In the genomic region with DNA sequence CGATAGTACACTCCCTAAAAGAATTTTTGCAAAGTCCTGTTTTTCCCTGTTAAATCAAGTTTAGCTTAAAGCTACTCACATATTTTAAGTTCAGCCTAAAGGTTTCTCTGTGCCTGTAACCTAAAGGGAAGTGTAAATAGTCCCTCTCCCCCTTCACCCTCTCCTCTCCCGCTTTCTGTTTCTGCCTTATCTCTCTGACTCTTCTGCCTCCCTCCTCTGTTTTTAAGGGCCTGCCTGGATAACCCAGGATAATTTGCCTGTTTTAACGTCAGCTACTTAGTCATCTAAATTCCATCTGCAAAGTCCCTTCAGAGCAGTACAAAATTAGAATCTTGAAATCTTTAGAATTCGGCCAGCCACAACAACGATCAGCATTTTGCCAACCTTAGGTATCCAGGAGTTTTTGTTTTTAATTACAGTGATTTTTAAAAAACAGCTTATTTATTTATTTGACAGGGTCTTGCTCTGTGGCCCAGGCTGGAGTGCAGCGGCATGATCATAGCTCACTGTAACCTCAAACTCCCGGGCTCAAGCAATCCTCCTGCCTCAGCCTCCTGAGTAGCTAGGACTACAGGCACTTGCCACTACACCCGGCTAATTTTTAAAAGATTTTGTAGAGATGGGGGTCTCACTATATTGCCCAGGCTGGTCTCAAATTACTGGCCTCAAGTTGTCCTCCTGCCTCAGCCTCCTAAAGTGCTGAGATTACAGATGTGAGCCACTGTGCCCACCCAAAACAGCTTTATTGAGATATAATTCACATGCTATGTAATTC, we compare ENCODE assay signal across 8 cellular contexts.
DNase-seq lines count a peak whose midpoint lies in the region; ATAC-seq and TF ChIP-seq lines count a peak whose summit lies in the region.

No MANE protein-coding gene starts in this region.

- peaks cover 20% of the 10 kb centered on the region for H3K36me3 Mint-ChIP-seq in nephron progenitor cell (ENCODE audit: low read depth)

- intact Hi-C loops in Right ventricle myocardium inferior (cut with DNase I) (loop anchor here (5.0 kb wide), 1 partner anchor 460 kb away; no protein-coding TSS in a partner anchor), cardiac septum (cut with DNase I) (loop anchor here (5.0 to 10.0 kb wide), 3 partner anchors 95 to 470 kb away; partner anchors contain the start of genes B3GALNT2 and NID1), esophagus squamous epithelium (cut with DNase I) (loop anchor here (5.0 kb wide), 1 partner anchor 105 kb away; the partner anchor contains the start of gene LYST)

- no peaks in the 10 kb centered on the region for H3K27me3 ChIP-seq in esophagus squamous epithelium

- peak overlapping the region; percentile 68 for H3K27ac Mint-ChIP-seq in nephron progenitor cell

- peak overlapping the region; percentile 14 to 61 (median 38) for H3K4me3 ChIP-seq in esophagus squamous epithelium

- H3K4me3 Mint-ChIP-seq in nephron progenitor cell: peak overlapping the region; percentile 73

- peak overlapping the region; percentile 78 to 94 (median 92) for H3K27ac ChIP-seq in esophagus squamous epithelium

- peaks cover 19% of the 10 kb centered on the region for H3K4me1 Mint-ChIP-seq in nephron progenitor cell

- H3K9me3 Mint-ChIP-seq in nephron progenitor cell: no peaks in the 10 kb centered on the region

- no peak for TF ChIP-seq POLR2A in esophagus squamous epithelium (IDR thresholded peaks at IDR 0.05)

- peaks cover 8 to 19% (median 13%) of the 10 kb centered on the region in 3 donors for H3K4me1 ChIP-seq in esophagus squamous epithelium

- 57 to 58% methylated on average over 8 of the region's 8 CpGs for WGBS in esophagus squamous epithelium, 2 donors

- H3K36me3 ChIP-seq in esophagus squamous epithelium: peaks cover 0 to 19% (median 0%) of the 10 kb centered on the region in 3 donors

- no peak for DNase-seq in Right ventricle myocardium inferior (ENCODE audit: missing footprints)
- no peak for DNase-seq in cardiac septum (ENCODE audit: low spot score)
- no peak for DNase-seq in esophagus squamous epithelium (lab: John Stamatoyannopoulos, UW)
- DNase-seq in nephron progenitor cell: no peak
- DNase-seq in mucosa of gallbladder (ENCODE audit: low spot score): no peak
- no peak for DNase-seq in stimulated activated CD8-positive, alpha-beta memory T cell treated with anti-CD3 and anti-CD28 coated beads, Interleukin-4, amount 100 ng/mL, for 48 hours

- ATAC-seq in Right ventricle myocardium inferior (peak; percentile 56), HG03045 (IDR thresholded peaks at IDR 0.05; ENCODE audit: unreplicated experiment) (peak; percentile 38), SK-N-SH treated with all-trans-retinoic acid at 6 μM for 48 hours (peak; percentile 80)

- no peaks in the 10 kb centered on the region for H3K27me3 Mint-ChIP-seq in nephron progenitor cell (ENCODE audit: low read depth, poor library complexity)

- TF ChIP-seq CTCF in esophagus squamous epithelium (IDR thresholded peaks at IDR 0.05): no peak
- TF ChIP-seq CTCF in nephron progenitor cell (IDR thresholded peaks at IDR 0.05): no peak

- peaks cover 0 to 1% (median 0%) of the 10 kb centered on the region in 3 donors for H3K9me3 ChIP-seq in esophagus squamous epithelium

TF ChIP-seq in SK-N-SH treated with all-trans-retinoic acid at 6 μM for 48 hours, 23 proteins besides CTCF, POLR2A, EP300 and RAD21:
- TF ChIP-seq ZC3H10 (CRISPR knock-in tag; IDR thresholded peaks at IDR 0.05) (peak; percentile 31; the same call in 1 of the 2 replicates), ISL1 (CRISPR knock-in tag; IDR thresholded peaks at IDR 0.05) (no peak), PATZ1 (CRISPR knock-in tag; IDR thresholded peaks at IDR 0.05; ENCODE audit: borderline replicate concordance) (no peak)
- TF ChIP-seq, protein P1, sequence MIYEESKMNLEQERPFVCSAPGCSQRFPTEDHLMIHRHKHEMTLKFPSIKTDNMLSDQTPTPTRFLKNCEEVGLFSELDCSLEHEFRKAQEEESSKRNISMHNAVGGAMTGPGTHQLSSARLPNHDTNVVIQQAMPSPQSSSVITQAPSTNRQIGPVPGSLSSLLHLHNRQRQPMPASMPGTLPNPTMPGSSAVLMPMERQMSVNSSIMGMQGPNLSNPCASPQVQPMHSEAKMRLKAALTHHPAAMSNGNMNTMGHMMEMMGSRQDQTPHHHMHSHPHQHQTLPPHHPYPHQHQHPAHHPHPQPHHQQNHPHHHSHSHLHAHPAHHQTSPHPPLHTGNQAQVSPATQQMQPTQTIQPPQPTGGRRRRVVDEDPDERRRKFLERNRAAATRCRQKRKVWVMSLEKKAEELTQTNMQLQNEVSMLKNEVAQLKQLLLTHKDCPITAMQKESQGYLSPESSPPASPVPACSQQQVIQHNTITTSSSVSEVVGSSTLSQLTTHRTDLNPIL (CRISPR knock-in tag; IDR thresholded peaks at IDR 0.05; ENCODE audit: low read depth): peak; percentile 38; the same call in 1 of the 2 replicates
- TF ChIP-seq, protein P2, sequence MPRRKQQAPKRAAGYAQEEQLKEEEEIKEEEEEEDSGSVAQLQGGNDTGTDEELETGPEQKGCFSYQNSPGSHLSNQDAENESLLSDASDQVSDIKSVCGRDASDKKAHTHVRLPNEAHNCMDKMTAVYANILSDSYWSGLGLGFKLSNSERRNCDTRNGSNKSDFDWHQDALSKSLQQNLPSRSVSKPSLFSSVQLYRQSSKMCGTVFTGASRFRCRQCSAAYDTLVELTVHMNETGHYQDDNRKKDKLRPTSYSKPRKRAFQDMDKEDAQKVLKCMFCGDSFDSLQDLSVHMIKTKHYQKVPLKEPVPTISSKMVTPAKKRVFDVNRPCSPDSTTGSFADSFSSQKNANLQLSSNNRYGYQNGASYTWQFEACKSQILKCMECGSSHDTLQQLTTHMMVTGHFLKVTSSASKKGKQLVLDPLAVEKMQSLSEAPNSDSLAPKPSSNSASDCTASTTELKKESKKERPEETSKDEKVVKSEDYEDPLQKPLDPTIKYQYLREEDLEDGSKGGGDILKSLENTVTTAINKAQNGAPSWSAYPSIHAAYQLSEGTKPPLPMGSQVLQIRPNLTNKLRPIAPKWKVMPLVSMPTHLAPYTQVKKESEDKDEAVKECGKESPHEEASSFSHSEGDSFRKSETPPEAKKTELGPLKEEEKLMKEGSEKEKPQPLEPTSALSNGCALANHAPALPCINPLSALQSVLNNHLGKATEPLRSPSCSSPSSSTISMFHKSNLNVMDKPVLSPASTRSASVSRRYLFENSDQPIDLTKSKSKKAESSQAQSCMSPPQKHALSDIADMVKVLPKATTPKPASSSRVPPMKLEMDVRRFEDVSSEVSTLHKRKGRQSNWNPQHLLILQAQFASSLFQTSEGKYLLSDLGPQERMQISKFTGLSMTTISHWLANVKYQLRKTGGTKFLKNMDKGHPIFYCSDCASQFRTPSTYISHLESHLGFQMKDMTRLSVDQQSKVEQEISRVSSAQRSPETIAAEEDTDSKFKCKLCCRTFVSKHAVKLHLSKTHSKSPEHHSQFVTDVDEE (CRISPR knock-in tag; IDR thresholded peaks at IDR 0.05): peak; percentile 27; the same call in 1 of the 2 replicates
TF ChIP-seq in SK-N-SH treated with all-trans-retinoic acid at 6 μM for 48 hours: peak in this region for 3.
